In the genomic region with DNA sequence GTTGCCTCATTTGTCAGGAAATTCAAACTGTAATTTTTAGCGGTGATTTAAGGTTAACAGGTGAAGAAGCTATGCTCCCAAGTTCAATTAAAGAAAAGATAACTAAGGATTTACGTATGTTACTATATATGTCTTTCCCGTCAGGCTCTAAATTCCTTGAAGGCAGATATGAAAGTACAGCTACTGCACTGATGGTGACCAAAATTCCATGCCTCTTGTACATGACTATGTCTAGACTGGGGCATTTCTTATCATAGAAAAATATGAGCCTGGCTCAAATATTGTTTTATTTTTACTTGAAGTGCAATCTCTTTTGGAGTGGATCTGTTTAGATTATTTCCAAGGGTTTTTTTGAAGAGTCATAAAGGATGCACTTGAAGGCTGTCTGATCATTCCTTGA, we compare ENCODE assay signal across 23 cellular contexts.
DNase-seq lines count a peak whose midpoint lies in the region; ATAC-seq and TF ChIP-seq lines count a peak whose summit lies in the region.
"Had no signal": no experiment of that assay in that cellular context is flagged by ENCODE, and none has a peak within 500 bp of the region (broad histone marks: within the 10 kb centered on the region; RNA-seq: fewer than 3 reads in every experiment).

No MANE protein-coding gene starts in this region.

- H3K4me3 Mint-ChIP-seq in progenitor cell of endocrine pancreas (ENCODE audit: low read depth): no peak overlapping the region
- H3K4me3 Mint-ChIP-seq in activated T-cell treated with anti-CD3 and anti-CD28 coated beads, Interleukin-2, amount 50 U/mL, for 72 hours: no peak overlapping the region
- H3K4me3 Mint-ChIP-seq: CD8-positive, alpha-beta T cell; H9; HFFc6 had no signal

- H3K4me1 Mint-ChIP-seq in progenitor cell of endocrine pancreas (ENCODE audit: low read depth): peaks cover 13% of the 10 kb centered on the region
- peaks cover 11% of the 10 kb centered on the region for H3K4me1 Mint-ChIP-seq in activated T-cell treated with anti-CD3 and anti-CD28 coated beads, Interleukin-2, amount 50 U/mL, for 72 hours (ENCODE audit: low read depth)
- H3K4me1 Mint-ChIP-seq: H9 had no signal

- peak overlapping the region; percentile 25 for H3K27ac Mint-ChIP-seq in progenitor cell of endocrine pancreas
- no peak overlapping the region for H3K27ac Mint-ChIP-seq in activated T-cell treated with anti-CD3 and anti-CD28 coated beads, Interleukin-2, amount 50 U/mL, for 72 hours
- H3K27ac Mint-ChIP-seq: CD8-positive, alpha-beta T cell; H9; HFFc6 had no signal

- peak; percentile 17 to 41 for ATAC-seq in left cardiac atrium
- ATAC-seq in Right ventricle myocardium superior (ENCODE audit: poor library complexity): no peak
- ATAC-seq in GM21529 (IDR thresholded peaks at IDR 0.05; ENCODE audit: unreplicated experiment): no peak
- ATAC-seq in HG02970 (IDR thresholded peaks at IDR 0.05; ENCODE audit: low FRiP score, unreplicated experiment): no peak
- ATAC-seq in activated T-cell treated with anti-CD3 and anti-CD28 coated beads, Interleukin-2, amount 50 U/mL, for 72 hours (replicated peaks in 1 of 2): no peak
- ATAC-seq: CD8-positive, alpha-beta T cell had no signal

- no peaks in the 10 kb centered on the region for H3K27me3 Mint-ChIP-seq in progenitor cell of endocrine pancreas
- no peaks in the 10 kb centered on the region for H3K27me3 Mint-ChIP-seq in activated T-cell treated with anti-CD3 and anti-CD28 coated beads, Interleukin-2, amount 50 U/mL, for 72 hours (ENCODE audit: low read depth)

- intact Hi-C loops in left cardiac atrium (cut with DNase I) (no loop called here), Right ventricle myocardium superior (cut with DNase I) (no loop called here)

- TF ChIP-seq CTCF in progenitor cell of endocrine pancreas (IDR thresholded peaks at IDR 0.05; ENCODE audit: unreplicated experiment): no peak

- DNase-seq in left cardiac atrium (no peak), Right ventricle myocardium superior (no peak), iris pigment epithelial cell (ENCODE audit: low read depth) (peak; percentile 27), progenitor cell of endocrine pancreas (ENCODE audit: low spot score, unreplicated experiment) (no peak), NCI-H1105 (lab: John Stamatoyannopoulos, UW) (no peak)
- no peak for DNase-seq in activated T-cell treated with anti-CD3 and anti-CD28 coated beads, Interleukin-2, amount 50 U/mL, for 72 hours
- DNase-seq: 8988T; C1 segment of cervical spinal cord; Calu3; CD8-positive, alpha-beta T cell; DMS153; GM23248; H9; HFFc6; NCI-H1092 treated with DMSO at 0.1 percent for 48 hours; NCI-H146; NCI-H2029; NCI-H226; NCI-H510A treated with DMSO at 0.1 percent for 48 hours; NCI-H748 treated with DMSO at 0.1 percent for 48 hours; NK-92 treated with Interleukin-12 subunit alpha and Interleukin-12 subunit beta, amount 100 ng/mL, for 24 hours had no signal

- H3K9me3 Mint-ChIP-seq in progenitor cell of endocrine pancreas (ENCODE audit: low read depth): peaks cover 4% of the 10 kb centered on the region
- peaks cover 0 to 2% of the 10 kb centered on the region in 2 donors for H3K9me3 Mint-ChIP-seq in activated T-cell treated with anti-CD3 and anti-CD28 coated beads, Interleukin-2, amount 50 U/mL, for 72 hours
- H3K9me3 Mint-ChIP-seq: CD8-positive, alpha-beta T cell; HFFc6 had no signal

- H3K36me3 Mint-ChIP-seq in progenitor cell of endocrine pancreas (ENCODE audit: insufficient read depth): no peaks in the 10 kb centered on the region
- H3K36me3 Mint-ChIP-seq in activated T-cell treated with anti-CD3 and anti-CD28 coated beads, Interleukin-2, amount 50 U/mL, for 72 hours (ENCODE audit: insufficient read depth in 2 of 2): peaks cover 0 to 3% of the 10 kb centered on the region in 2 donors
- H3K36me3 Mint-ChIP-seq: CD8-positive, alpha-beta T cell had no signal

Comparison
In these comparisons a context has a peak if more than half of its experiments do, and no peak if none do; other contexts are left out.
1. ATAC-seq: peak in left cardiac atrium (2 of 2); none in Right ventricle myocardium superior (single experiment), GM21529 (single experiment), HG02970 (single experiment) and activated T-cell treated with anti-CD3 and anti-CD28 coated beads, Interleukin-2, amount 50 U/mL, for 72 hours (0 of 2).